In genomic region chr3:124234852-124235252, GRCh38 we compare ENCODE assay signal across 17 cellular contexts.
"Had no signal": no experiment of that assay in that cellular context is flagged by ENCODE, and none has a peak within 500 bp of the region (broad histone marks: within the 10 kb centered on the region; RNA-seq: fewer than 3 reads in every experiment).

No MANE protein-coding gene starts in this region.

- H3K4me1 ChIP-seq: left lung, testis, upper lobe of left lung had no signal

- ATAC-seq: left lung; SK-N-SH treated with all-trans-retinoic acid at 6 μM for 48 hours; stimulated activated naive CD8-positive, alpha-beta T cell treated with anti-CD3 and anti-CD28 coated beads, Interleukin-15, amount 100 ng/mL, for 72 hours had no signal

- H3K36me3 Mint-ChIP-seq: activated naive CD8-positive, alpha-beta T cell treated with anti-CD3 and anti-CD28 coated beads, Interleukin-2, amount 10 ng/mL, durations not matched to agents 7 days and 5 days had no signal

- H3K4me1 Mint-ChIP-seq: activated naive CD8-positive, alpha-beta T cell treated with anti-CD3 and anti-CD28 coated beads, Interleukin-2, amount 10 ng/mL, durations not matched to agents 7 days and 5 days; nephron; stimulated activated naive CD8-positive, alpha-beta T cell treated with anti-CD3 and anti-CD28 coated beads, Interleukin-15, amount 100 ng/mL, for 72 hours had no signal

- H3K9me3 Mint-ChIP-seq: activated naive CD8-positive, alpha-beta T cell treated with anti-CD3 and anti-CD28 coated beads, Interleukin-2, amount 10 ng/mL, durations not matched to agents 7 days and 5 days; dendritic cell treated with granulocyte-macrophage colony-stimulating factor and Interleukin-4, amounts not matched to agents 40 ng/mL and 50 ng/mL, for 4 days; nephron; stimulated activated naive CD8-positive, alpha-beta T cell treated with anti-CD3 and anti-CD28 coated beads, Interleukin-15, amount 100 ng/mL, for 72 hours had no signal

- H3K4me3 ChIP-seq: left lung, testis, upper lobe of left lung had no signal

- DNase-seq: activated CD4-positive, CD25-positive, alpha-beta regulatory T cell treated with anti-CD3 and anti-CD28 coated beads, Interleukin-2, amount 50 U/mL, for 72 hours; activated naive CD4-positive, alpha-beta T cell; activated naive CD8-positive, alpha-beta T cell treated with anti-CD3 and anti-CD28 coated beads, Interleukin-2, amount 10 ng/mL, durations not matched to agents 7 days and 5 days; activated T-cell treated with anti-CD3 and anti-CD28 coated beads for 4 hours; anterior cingulate cortex; cerebellar nuclear complex; foreskin melanocyte; left lung; occipital lobe; SHP77 treated with DMSO at 0.1 percent for 48 hours; stimulated activated naive CD8-positive, alpha-beta T cell treated with anti-CD3 and anti-CD28 coated beads, Interleukin-15, amount 100 ng/mL, for 72 hours; T-helper 1 cell; testis; upper lobe of left lung had no signal

- H3K27me3 ChIP-seq: left lung, testis, upper lobe of left lung had no signal

- H3K4me3 Mint-ChIP-seq: activated naive CD8-positive, alpha-beta T cell treated with anti-CD3 and anti-CD28 coated beads, Interleukin-2, amount 10 ng/mL, durations not matched to agents 7 days and 5 days; dendritic cell treated with granulocyte-macrophage colony-stimulating factor and Interleukin-4, amounts not matched to agents 40 ng/mL and 50 ng/mL, for 4 days; nephron; stimulated activated naive CD8-positive, alpha-beta T cell treated with anti-CD3 and anti-CD28 coated beads, Interleukin-15, amount 100 ng/mL, for 72 hours had no signal

- H3K9me3 ChIP-seq: left lung, testis, upper lobe of left lung had no signal

- H3K27ac Mint-ChIP-seq: activated naive CD8-positive, alpha-beta T cell treated with anti-CD3 and anti-CD28 coated beads, Interleukin-2, amount 10 ng/mL, durations not matched to agents 7 days and 5 days; dendritic cell treated with granulocyte-macrophage colony-stimulating factor and Interleukin-4, amounts not matched to agents 40 ng/mL and 50 ng/mL, for 4 days; nephron; stimulated activated naive CD8-positive, alpha-beta T cell treated with anti-CD3 and anti-CD28 coated beads, Interleukin-15, amount 100 ng/mL, for 72 hours had no signal

- H3K27ac ChIP-seq: testis had no signal

- H3K36me3 ChIP-seq: left lung, upper lobe of left lung had no signal
